ENCODE assay signal across 16 cellular contexts in genomic region chr16:8967437-8967821, GRCh38.
"Had no signal": no experiment of that assay in that cellular context is flagged by ENCODE, and none has a peak within 500 bp of the region (broad histone marks: within the 10 kb centered on the region; RNA-seq: fewer than 3 reads in every experiment).

No MANE protein-coding gene starts in this region.

- H3K27me3 ChIP-seq: brain microvascular endothelial cell, dorsolateral prefrontal cortex, gastroesophageal sphincter, ovary, stomach had no signal

- H3K36me3 ChIP-seq: brain microvascular endothelial cell, gastroesophageal sphincter, neural progenitor cell, ovary, stomach, thoracic aorta had no signal

- H3K4me3 ChIP-seq: dorsolateral prefrontal cortex, gastroesophageal sphincter, neural progenitor cell, ovary, stomach, thoracic aorta had no signal

- H3K27ac ChIP-seq: brain microvascular endothelial cell, gastroesophageal sphincter, neural progenitor cell, ovary, stomach, thoracic aorta had no signal

- H3K9me3 ChIP-seq: gastroesophageal sphincter, ovary, stomach, thoracic aorta had no signal

- ATAC-seq: activated CD8-positive, alpha-beta memory T cell treated with anti-CD3 and anti-CD28 coated beads, Interleukin-2, amount 10 ng/mL, durations not matched to agents 7 days and 5 days; gastroesophageal sphincter had no signal

- DNase-seq: activated CD4-positive, alpha-beta T cell treated with anti-CD3 and anti-CD28 coated beads, Interleukin-2, amount 50 U/mL, for 48 hours; activated CD4-positive, CD25-positive, alpha-beta regulatory T cell treated with anti-CD3 and anti-CD28 coated beads, Interleukin-2, amount 50 U/mL, for 72 hours; activated CD8-positive, alpha-beta memory T cell treated with anti-CD3 and anti-CD28 coated beads, Interleukin-2, amount 10 ng/mL, durations not matched to agents 7 days and 5 days; activated effector memory CD4-positive, alpha-beta T cell treated with Interleukin-2 at 50 U/mL for 16 hours; activated T-cell treated with anti-CD3 and anti-CD28 coated beads, Interleukin-2, amount 50 U/mL, for 24 hours; brain microvascular endothelial cell; cerebellar nuclear complex; dorsolateral prefrontal cortex; ovary; stimulated activated CD4-positive, alpha-beta T cell treated with anti-CD3 and anti-CD28 coated beads, Interleukin-15, amount 100 ng/mL, for 24 hours; stimulated activated CD4-positive, alpha-beta T cell treated with anti-CD3 and anti-CD28 coated beads, Interleukin-4, amount 100 ng/mL, for 24 hours; stomach; T-helper 2 cell had no signal

- H3K9ac ChIP-seq: neural progenitor cell had no signal
